In the genomic region with DNA sequence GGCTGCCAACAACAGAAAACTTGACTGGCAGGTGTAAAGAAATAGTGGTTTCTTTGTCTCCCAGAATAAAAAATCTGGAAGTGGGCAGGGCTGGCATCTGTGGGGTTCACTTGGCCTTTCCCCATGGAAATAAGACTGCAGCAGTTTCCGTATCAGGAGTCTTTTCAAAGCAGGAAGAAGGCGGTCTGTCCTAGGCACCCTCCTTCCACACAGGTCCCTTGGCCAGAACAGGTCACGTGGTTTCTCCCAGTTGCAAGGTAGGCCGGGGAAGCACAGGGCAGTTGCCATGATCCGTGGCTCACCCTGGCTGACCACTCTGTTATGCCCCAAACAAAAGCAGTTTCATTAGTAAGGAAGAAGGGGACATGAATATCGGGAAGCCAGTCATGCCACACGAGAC, we compare ENCODE assay signal across 23 cellular contexts. TPM values are rescaled to one million over a fixed set of nuclear protein-coding genes. Genes with fewer than 3 reads are reported as not detected.
DNase-seq lines count a peak whose midpoint lies in the region; ATAC-seq, FAIRE-seq and TF ChIP-seq lines count a peak whose summit lies in the region.
"Had no signal": no experiment of that assay in that cellular context is flagged by ENCODE, and none has a peak within 500 bp of the region (broad histone marks: within the 10 kb centered on the region; RNA-seq: fewer than 3 reads in every experiment).

No MANE protein-coding gene starts in this region.

- H2AK5ac ChIP-seq in IMR-90 (ENCODE audit: low read depth, low read length), result no peak overlapping the region

- H4K8ac ChIP-seq in IMR-90 (ENCODE audit: low read depth in 2 of 2, low read length in 2 of 2), result no peak overlapping the region

- SMC1A ChIA-PET in GM12878 (lab: Charles Lee; ENCODE audit: uncharacterized antibody, unreplicated experiment), result interaction anchor here (1.8 kb wide), 1 partner anchor 92 kb away, joined by 7 read pairs; no protein-coding TSS in a partner anchor

- H3K9ac ChIP-seq in IMR-90 (ENCODE audit: low read depth, low read length) (no peak overlapping the region), GM12878 (ENCODE audit: control insufficient read depth, insufficient read depth, low read length) (no peak overlapping the region), skeletal muscle tissue (ENCODE audit: low read depth in 1 of 3, low read length in 3 of 3) (peak overlapping the region in 1 of 3 donors; percentile 97)

- FAIRE-seq in GM12878 (lab: Jason Lieb, UNC), result no peak
- FAIRE-seq: D721Med had no signal

- H3K14ac ChIP-seq in IMR-90 (replicated peaks; ENCODE audit: low read depth, low read length), result no peak overlapping the region

- H3K56ac ChIP-seq in IMR-90 (ENCODE audit: extremely low read depth, insufficient read depth, low read length), result no peak overlapping the region

- POLR2A ChIA-PET in IMR-90 (lab: Charles Lee; ENCODE audit: unreplicated experiment) (no interaction called here), GM12878 (lab: Charles Lee) (interaction anchor here (0.6 to 0.7 kb wide), 2 partner anchors 51 to 1210 kb away, joined by 3 to 9 read pairs; no protein-coding TSS in a partner anchor), MCF 10A (lab: Yijun Ruan, JAX) (no interaction called here)

- H3K4me3 Mint-ChIP-seq in immature natural killer cell (no peak overlapping the region), MCF 10A (ENCODE audit: unreplicated experiment) (no peak overlapping the region)
- no peak overlapping the region for H3K4me3 Mint-ChIP-seq in activated T-helper 17 cell treated with anti-CD3 and anti-CD28 coated beads, Interleukin-2, amount 50 U/mL, for 72 hours
- H3K4me3 Mint-ChIP-seq: CD8-positive, alpha-beta T cell; HFFc6 had no signal

- H3K79me1 ChIP-seq in IMR-90 (ENCODE audit: low read depth in 1 of 2, low read length in 2 of 2), result no peaks in the 10 kb centered on the region

- TF ChIP-seq CTCF in IMR-90 (conservative IDR thresholded peaks at IDR 0.05; ENCODE audit: low read depth, low read length) (no peak), GM12878 (IDR thresholded peaks at IDR 0.05 in 2 of 3, conservative IDR thresholded peaks at IDR 0.05 in 1 of 3; ENCODE audit: control insufficient read depth in 2 of 3, extremely low read depth in 1 of 3, insufficient read depth in 1 of 3, low read depth in 3 of 3, low read length in 3 of 3) (no peak), mucosa of descending colon (IDR thresholded peaks at IDR 0.05) (no peak), MCF 10A (IDR thresholded peaks at IDR 0.05; ENCODE audit: unreplicated experiment) (no peak)

- TF ChIP-seq POLR2A in IMR-90 (IDR thresholded peaks at IDR 0.05; ENCODE audit: low read depth, low read length), result no peak
- TF ChIP-seq POLR2A in GM12878 (IDR thresholded peaks at IDR 0.05; ENCODE audit: low read depth, low read length), result no peak

- H4K20me1 ChIP-seq in IMR-90 (ENCODE audit: insufficient read depth, low read length) (no peaks in the 10 kb centered on the region), GM12878 (ENCODE audit: control insufficient read depth, insufficient read depth) (no peaks in the 10 kb centered on the region)

- H2BK5ac ChIP-seq in IMR-90 (ENCODE audit: low read depth, low read length, poor library complexity, severe bottlenecking), result no peak overlapping the region

- H3K79me2 ChIP-seq in GM12878 (ENCODE audit: control insufficient read depth, insufficient read depth, low read length), result no peaks in the 10 kb centered on the region

- no peaks in the 10 kb centered on the region for H3K36me3 ChIP-seq in IMR-90 (ENCODE audit: control insufficient read depth, insufficient read depth, low read length)
- no peaks in the 10 kb centered on the region for H3K36me3 ChIP-seq in GM12878 (ENCODE audit: control insufficient read depth in 2 of 2, insufficient read depth in 2 of 2, low read length in 1 of 2)
- no peaks in the 10 kb centered on the region for H3K36me3 ChIP-seq in mucosa of descending colon (ENCODE audit: low read depth)
- no peaks in the 10 kb centered on the region for H3K36me3 ChIP-seq in skeletal muscle tissue (ENCODE audit: control insufficient read depth in 3 of 3, insufficient read depth in 3 of 3, low read length in 3 of 3)
- H3K36me3 ChIP-seq: SJSA1 had no signal

- TF ChIP-seq EP300 in GM12878 (IDR thresholded peaks at IDR 0.05; ENCODE audit: borderline replicate concordance in 1 of 2, control insufficient read depth in 1 of 2, low read depth in 2 of 2, low read length in 2 of 2), result no peak

- H3K4me1 Mint-ChIP-seq in immature natural killer cell, result peaks cover 0 to 2% of the 10 kb centered on the region in 2 donors
- H3K4me1 Mint-ChIP-seq in activated T-helper 17 cell treated with anti-CD3 and anti-CD28 coated beads, Interleukin-2, amount 50 U/mL, for 72 hours, result no peaks in the 10 kb centered on the region
- H3K4me1 Mint-ChIP-seq in MCF 10A (ENCODE audit: insufficient read depth, unreplicated experiment), result no peaks in the 10 kb centered on the region

- no peak overlapping the region for H3K27ac Mint-ChIP-seq in immature natural killer cell
- no peak overlapping the region for H3K27ac Mint-ChIP-seq in activated T-helper 17 cell treated with anti-CD3 and anti-CD28 coated beads, Interleukin-2, amount 50 U/mL, for 72 hours
- H3K27ac Mint-ChIP-seq in MCF 10A (ENCODE audit: low read depth, unreplicated experiment), result no peak overlapping the region
- H3K27ac Mint-ChIP-seq: CD8-positive, alpha-beta T cell; HFFc6 had no signal

- dilution Hi-C loops in IMR-90 (cut with HindIII; ENCODE audit: low sequenced_read_pairs, unreplicated experiment), result no loop called here

- H3K18ac ChIP-seq in IMR-90 (ENCODE audit: low read depth, low read length), result no peak overlapping the region

- WGBS in IMR-90 (ENCODE audit: extremely low coverage in 2 of 2, insufficient read length in 1 of 2), 2 experiments, result no CpG with 5 or more reads among the region's 7 CpGs
- WGBS in GM12878 (ENCODE audit: insufficient coverage, insufficient replicate concordance, low lambda C conversion rate, missing lambda C conversion rate), result 98% methylated on average over 7 of the region's 7 CpGs

- no peak for ATAC-seq in IMR-90 (ENCODE audit: low read depth)
- ATAC-seq in GM12878, result no peak
- peak; percentile 69 for ATAC-seq in mucosa of descending colon
- no peak for ATAC-seq in HG03521 (IDR thresholded peaks at IDR 0.05; ENCODE audit: unreplicated experiment)
- no peak for ATAC-seq in activated T-helper 17 cell treated with anti-CD3 and anti-CD28 coated beads, Interleukin-2, amount 50 U/mL, for 72 hours (replicated peaks)
- ATAC-seq: CD8-positive, alpha-beta T cell had no signal

- no peak overlapping the region for H2BK120ac ChIP-seq in IMR-90 (ENCODE audit: low read depth, low read length)

- H3K4me3 ChIP-seq in IMR-90 (ENCODE audit: insufficient read depth, low read depth, low read length) (no peak overlapping the region), GM12878 (no peak overlapping the region), mucosa of descending colon (no peak overlapping the region), skeletal muscle tissue (ENCODE audit: low read length in 3 of 3) (peak overlapping the region in 2 of 3 donors; percentile 70 to 92)
- H3K4me3 ChIP-seq: SJSA1 had no signal

- RAD21 ChIA-PET in GM12878 (lab: Charles Lee; ENCODE audit: unreplicated experiment), result no interaction called here

- H3K4ac ChIP-seq in IMR-90 (ENCODE audit: low read depth, low read length), result no peak overlapping the region

- H3K9me3 Mint-ChIP-seq in immature natural killer cell (no peaks in the 10 kb centered on the region), MCF 10A (ENCODE audit: unreplicated experiment) (no peaks in the 10 kb centered on the region)
- no peaks in the 10 kb centered on the region for H3K9me3 Mint-ChIP-seq in activated T-helper 17 cell treated with anti-CD3 and anti-CD28 coated beads, Interleukin-2, amount 50 U/mL, for 72 hours
- H3K9me3 Mint-ChIP-seq: CD8-positive, alpha-beta T cell; HFFc6 had no signal

- no peak overlapping the region for H3K23ac ChIP-seq in IMR-90 (ENCODE audit: low read depth, low read length)

- H4K5ac ChIP-seq in IMR-90 (ENCODE audit: low read depth, low read length), result no peak overlapping the region

- H3K27ac ChIP-seq in IMR-90 (ENCODE audit: insufficient read depth, low read length) (no peak overlapping the region), GM12878 (ENCODE audit: control insufficient read depth, insufficient read depth) (no peak overlapping the region), skeletal muscle tissue (ENCODE audit: low read depth, low read length) (peak overlapping the region; percentile 93)
- H3K27ac ChIP-seq: RWPE1, SJSA1 had no signal

- TF ChIP-seq RAD21 in IMR-90 (IDR thresholded peaks at IDR 0.05; ENCODE audit: low read length) (no peak), GM12878 (IDR thresholded peaks at IDR 0.05; ENCODE audit: insufficient read depth, low read depth, low read length) (no peak)

- H2AK9ac ChIP-seq in IMR-90 (replicated peaks; ENCODE audit: low read depth, low read length, poor library complexity), result no peak overlapping the region

- no peak overlapping the region for H2BK20ac ChIP-seq in IMR-90 (ENCODE audit: low read depth, low read length)

- no TSS peak for BruUV-seq in IMR-90 (replicated peaks; lab: Mats Ljungman, UMichigan)
- no TSS peak for BruUV-seq in GM12878 (replicated peaks; lab: Mats Ljungman, UMichigan)
- BruUV-seq in MCF 10A (replicated peaks; lab: Mats Ljungman, UMichigan), result no TSS peak

- peaks cover 5% of the 10 kb centered on the region; the same call in 1 of the 2 replicates for H3K9me1 ChIP-seq in IMR-90 (ENCODE audit: insufficient read depth, low read length)

- intact Hi-C loops in IMR-90 (cut with micrococcal nuclease) (no loop called here), GM12878 (cut with micrococcal nuclease; ENCODE audit: unreplicated experiment) (no loop called here), mucosa of descending colon (cut with DNase I, micrococcal nuclease) (no loop called here), MCF 10A (cut with micrococcal nuclease) (no loop called here)

- H2AFZ ChIP-seq in IMR-90 (replicated peaks; ENCODE audit: low read length, poor library complexity) (peak overlapping the region; percentile 68), GM12878 (ENCODE audit: control insufficient read depth, low read depth, low read length) (no peak overlapping the region)

- H3K4me2 ChIP-seq in IMR-90 (ENCODE audit: low read depth, low read length) (no peak overlapping the region), GM12878 (ENCODE audit: control insufficient read depth, insufficient read depth) (no peak overlapping the region)

- 0 out of 2 replicates have a peak, but pooled peaks cover 2% of the 10 kb centered on the region for H3K27me3 ChIP-seq in IMR-90 (ENCODE audit: control insufficient read depth, insufficient read depth, low read length)
- H3K27me3 ChIP-seq in GM12878 (replicated peaks in 1 of 2; ENCODE audit: control insufficient read depth in 2 of 2, insufficient read depth in 2 of 2, low read length in 1 of 2), result no peaks in the 10 kb centered on the region
- H3K27me3 ChIP-seq in skeletal muscle tissue (ENCODE audit: control insufficient read depth in 3 of 3, insufficient read depth in 3 of 3, low read length in 3 of 3), result no peaks in the 10 kb centered on the region
- H3K27me3 ChIP-seq: SJSA1 had no signal

- H3K9me3 ChIP-seq in IMR-90 (ENCODE audit: control insufficient read depth, insufficient read depth, low read length) (no peaks in the 10 kb centered on the region), GM12878 (replicated peaks; ENCODE audit: control insufficient read depth, insufficient read depth, low read length) (no peaks in the 10 kb centered on the region), mucosa of descending colon (no peaks in the 10 kb centered on the region), skeletal muscle tissue (ENCODE audit: control insufficient read depth in 3 of 3, low read length in 3 of 3) (no peaks in the 10 kb centered on the region)
- H3K9me3 ChIP-seq: SJSA1 had no signal

- no peak overlapping the region for H4K91ac ChIP-seq in IMR-90 (ENCODE audit: insufficient read depth, low read depth, low read length)

- in situ Hi-C loops in IMR-90 (cut with MboI; ENCODE audit: low sequenced_read_pairs) (no loop called here), GM12878 (cut with MboI) (no loop called here)

- no peak for DNase-seq in IMR-90
- DNase-seq in GM12878 (ENCODE audit: low read depth, low spot score), result no peak
- DNase-seq in mucosa of descending colon, result peak in 2 of 3 donors; percentile 14 to 53
- DNase-seq in immature natural killer cell, result no peak
- no peak for DNase-seq in MCF 10A (ENCODE audit: unreplicated experiment)
- DNase-seq: CD8-positive, alpha-beta T cell; DMS79 treated with DMSO at 0.1 percent for 48 hours; GDM1; HFFc6; MV-4-11; NCI-H146; NCI-H2227 treated with DMSO at 0.1 percent for 48 hours; NCI-H526 treated with DMSO at 0.1 percent for 48 hours; NK-92 treated with Interleukin-12 subunit alpha and Interleukin-12 subunit beta, amount 100 ng/mL, for 24 hours; OCI-M1 had no signal

- no peak overlapping the region for H2BK15ac ChIP-seq in IMR-90 (ENCODE audit: low read depth, low read length)

- H3K27me3 Mint-ChIP-seq in immature natural killer cell (ENCODE audit: low read depth in 3 of 3) (peaks cover 0 to 2% (median 0%) of the 10 kb centered on the region in 3 donors), MCF 10A (ENCODE audit: insufficient read depth, unreplicated experiment) (no peaks in the 10 kb centered on the region)
- no peaks in the 10 kb centered on the region for H3K27me3 Mint-ChIP-seq in activated T-helper 17 cell treated with anti-CD3 and anti-CD28 coated beads, Interleukin-2, amount 50 U/mL, for 72 hours

- H3K36me3 Mint-ChIP-seq in immature natural killer cell (no peaks in the 10 kb centered on the region), MCF 10A (ENCODE audit: insufficient read depth, unreplicated experiment) (no peaks in the 10 kb centered on the region)
- no peaks in the 10 kb centered on the region for H3K36me3 Mint-ChIP-seq in activated T-helper 17 cell treated with anti-CD3 and anti-CD28 coated beads, Interleukin-2, amount 50 U/mL, for 72 hours (ENCODE audit: low read depth)
- H3K36me3 Mint-ChIP-seq: CD8-positive, alpha-beta T cell had no signal

- H3K4me1 ChIP-seq in IMR-90 (ENCODE audit: control insufficient read depth, insufficient read depth, low read length) (0 out of 2 replicates have a peak, but pooled peaks cover under 1% of the 10 kb centered on the region), GM12878 (ENCODE audit: control insufficient read depth, insufficient read depth, low read length) (no peaks in the 10 kb centered on the region; the same call in 1 of the 2 replicates), mucosa of descending colon (ENCODE audit: low read depth) (peaks cover 7% of the 10 kb centered on the region), skeletal muscle tissue (ENCODE audit: control insufficient read depth in 3 of 3, insufficient read depth in 3 of 3, low read length in 3 of 3) (peaks cover 18 to 34% (median 24%) of the 10 kb centered on the region in 3 donors)
- H3K4me1 ChIP-seq: SJSA1 had no signal

- CTCF ChIA-PET in IMR-90 (lab: Yijun Ruan, JAX), result no interaction called here
- CTCF ChIA-PET in GM12878 (lab: Yijun Ruan, JAX), result no interaction called here
- CTCF ChIA-PET in MCF 10A (lab: Yijun Ruan, JAX), result interaction anchor here (0.8 kb wide), 1 partner anchor 92 kb away, joined by 3 read pairs; no protein-coding TSS in a partner anchor

RNA-seq across cellular contexts. Expression of gene ZDHHC19, which starts 45.4 kb away (rescaled TPM):
- total RNA-seq in IMR-90 (2012; rRNA removed) (not detected in 2 replicates), GM12878 (2014; rRNA removed) (not detected in 2 replicates), GM12878 (2014; rRNA removed; fragmentation: Illumina TruSeq; extraction: Trizol) (not detected in 2 replicates), GM12878 (2021) (not detected in 2 replicates), mucosa of descending colon (not detected), skeletal muscle tissue (not detected), MCF 10A (2022) (not detected in 2 replicates)
- polyA plus RNA-seq in IMR-90 (2012; rRNA removed) (0.09 TPM in 1 of 2 replicates, not detected in the other), GM12878 (2011; rRNA removed) (not detected in 2 replicates), GM12878 (2014; fragmentation: Illumina TruSeq; extraction: Trizol) (not detected in 2 replicates), GM12878 (2014; fragmentation: Nextera tagmentation; extraction: Ambion mirVana) (under 1 TPM in 1 of 2 experiments, not detected in 1; 0.26 TPM), GM12878 (2014; rRNA removed) (not detected in 2 replicates), GM12878 (2016; fragmentation: Nextera tagmentation; extraction: Ambion mirVana) (not detected), immature natural killer cell (not detected)
- not detected in 2 replicates for polyA plus RNA-seq in IMR-90 (2012; cell fraction: cytosol; rRNA removed)
- polyA plus RNA-seq in IMR-90 (2012; cell fraction: nucleus; rRNA removed; ENCODE audit: low replicate concordance), result 0.07 and 0.28 TPM in 2 replicates
- total RNA-seq in GM12878 (2013; cell fraction: nucleolus; rRNA removed), result not detected in 2 replicates
- not detected for polyA plus RNA-seq in GM12878 (2011; ENCODE audit: low read depth)
- polyA plus RNA-seq in GM12878 (2011; cell fraction: cytosol; rRNA removed), result not detected in 2 replicates
- not detected in 2 replicates for polyA plus RNA-seq in GM12878 (2011; cell fraction: nucleus; rRNA removed)
- polyA plus RNA-seq in GM12878 (2012), result 0.17 TPM in 1 of 2 replicates, not detected in the other
- not detected in 2 replicates for polyA minus RNA-seq in GM12878 (2011; rRNA and poly(A)+ RNA removed)
- polyA minus RNA-seq in GM12878 (2011; cell fraction: cytosol; rRNA and poly(A)+ RNA removed), result not detected in 2 replicates
- polyA minus RNA-seq in GM12878 (2011; cell fraction: nucleus; rRNA and poly(A)+ RNA removed), result not detected in 2 replicates
- not detected for total RNA-seq in activated T-helper 17 cell treated with anti-CD3 and anti-CD28 coated beads, Interleukin-2, amount 50 U/mL, for 72 hours
- total RNA-seq: CD8-positive, alpha-beta T cell; HFFc6; SJSA1 had no signal
- polyA plus RNA-seq: AG04450, BJ had no signal

RNA-seq across cellular contexts. Expression of gene SLC51A, which starts 50.5 kb away (rescaled TPM):
- total RNA-seq in IMR-90 (2012; rRNA removed) (not detected in 2 replicates), GM12878 (2014; rRNA removed) (not detected in 2 replicates), GM12878 (2014; rRNA removed; fragmentation: Illumina TruSeq; extraction: Trizol) (0.18 TPM in 1 of 2 replicates, not detected in the other), GM12878 (2021) (not detected in 2 replicates), mucosa of descending colon (100 to 1,000 TPM in 1 of 3 donors, 10 to 100 TPM in 2; 16.4 to 135 (median 22.9) TPM), skeletal muscle tissue (2.1 TPM), MCF 10A (2022) (not detected in 2 replicates)
- polyA plus RNA-seq in IMR-90 (2012; rRNA removed) (not detected in 2 replicates), GM12878 (2011; rRNA removed) (not detected in 2 replicates), GM12878 (2014; fragmentation: Illumina TruSeq; extraction: Trizol) (not detected in 2 replicates), GM12878 (2014; fragmentation: Nextera tagmentation; extraction: Ambion mirVana) (1 to 10 TPM in 1 of 2 experiments, under 1 TPM in 1; 0.99 to 2.1 TPM), GM12878 (2014; rRNA removed) (not detected in 2 replicates), GM12878 (2016; fragmentation: Nextera tagmentation; extraction: Ambion mirVana) (1 to 10 TPM; 2.2 to 3.9 TPM), immature natural killer cell (1 to 10 TPM in 1 of 3 donors, under 1 TPM in 1, not detected in 1; 0.62 to 1.6 TPM)
- not detected in 2 replicates for polyA plus RNA-seq in IMR-90 (2012; cell fraction: cytosol; rRNA removed)
- not detected in 2 replicates for polyA plus RNA-seq in IMR-90 (2012; cell fraction: nucleus; rRNA removed; ENCODE audit: low replicate concordance)
- total RNA-seq in GM12878 (2013; cell fraction: nucleolus; rRNA removed), result not detected in 2 replicates
- 0.62 TPM for polyA plus RNA-seq in GM12878 (2011; ENCODE audit: low read depth)
- polyA plus RNA-seq in GM12878 (2011; cell fraction: cytosol; rRNA removed), result not detected in 2 replicates
- not detected in 2 replicates for polyA plus RNA-seq in GM12878 (2011; cell fraction: nucleus; rRNA removed)
- polyA plus RNA-seq in GM12878 (2012), result 2.2 and 3.2 TPM in 2 replicates
- not detected in 2 replicates for polyA minus RNA-seq in GM12878 (2011; rRNA and poly(A)+ RNA removed)
- not detected in 2 replicates for polyA minus RNA-seq in GM12878 (2011; cell fraction: cytosol; rRNA and poly(A)+ RNA removed)
- not detected in 2 replicates for polyA minus RNA-seq in GM12878 (2011; cell fraction: nucleus; rRNA and poly(A)+ RNA removed)
- total RNA-seq in activated T-helper 17 cell treated with anti-CD3 and anti-CD28 coated beads, Interleukin-2, amount 50 U/mL, for 72 hours, result not detected
- total RNA-seq: CD8-positive, alpha-beta T cell; HFFc6; SJSA1 had no signal
- polyA plus RNA-seq: AG04450, BJ had no signal

Comparison
In these comparisons a context has a peak if more than half of its experiments do, and no peak if none do; other contexts are left out.
1. DNase-seq: peak in mucosa of descending colon (2 of 3); none in IMR-90 (single experiment), GM12878 (single experiment), immature natural killer cell (0 of 3) and MCF 10A (single experiment).
2. H3K4me3 ChIP-seq: peak in skeletal muscle tissue (2 of 3); none in IMR-90 (single experiment), GM12878 (single experiment) and mucosa of descending colon (single experiment).